ENCODE assay signal across 12 cellular contexts in the genomic region with DNA sequence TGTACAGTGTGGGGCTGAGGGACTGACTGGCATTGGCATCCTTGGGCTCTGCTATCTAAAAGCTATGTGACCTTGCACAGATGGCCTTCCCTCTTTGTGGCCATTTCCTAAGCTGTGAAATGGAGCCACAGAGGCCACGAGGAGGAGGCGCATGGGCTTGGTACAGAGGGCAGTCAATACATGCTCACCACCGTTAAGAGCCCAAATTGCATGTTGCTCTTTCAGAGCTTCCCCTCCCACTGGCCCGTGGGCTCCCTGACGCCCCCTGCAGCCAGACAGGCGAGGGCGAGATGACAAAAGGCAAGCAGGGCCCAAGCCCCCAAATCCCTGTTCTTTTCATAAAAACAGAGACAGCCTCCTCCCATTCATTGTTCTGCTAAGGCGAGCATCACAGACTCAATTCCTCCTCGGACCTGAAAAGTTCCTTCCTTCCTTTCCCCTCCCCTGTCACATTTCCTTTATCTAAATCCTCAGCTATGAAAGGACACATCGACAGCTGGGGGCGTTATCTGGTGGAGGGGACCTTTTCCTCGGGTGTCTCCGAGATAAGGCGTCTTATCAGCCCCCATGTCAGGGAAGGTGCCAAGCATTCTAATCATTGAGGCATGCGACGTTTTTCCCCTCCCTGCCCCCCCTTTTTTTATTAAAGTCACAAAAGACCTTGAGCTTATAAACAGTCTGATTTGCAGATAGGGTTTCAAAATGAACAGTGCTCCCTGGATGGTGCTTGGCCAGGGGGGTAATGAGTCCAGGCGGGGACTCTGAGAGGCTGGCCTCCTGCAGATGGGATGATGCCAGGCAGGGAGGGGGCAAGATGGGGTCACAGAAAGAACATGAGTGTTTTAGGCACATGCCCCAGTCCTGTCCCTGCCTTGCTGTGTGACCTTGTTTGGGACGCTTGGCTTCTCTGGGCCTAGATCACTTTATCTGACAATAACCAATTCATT. TPM values are rescaled to one million over a fixed set of nuclear protein-coding genes. Genes with fewer than 3 reads are reported as not detected.
DNase-seq lines count a peak whose midpoint lies in the region; ATAC-seq and TF ChIP-seq lines count a peak whose summit lies in the region.
"Had no signal": no experiment of that assay in that cellular context is flagged by ENCODE, and none has a peak within 500 bp of the region (broad histone marks: within the 10 kb centered on the region; RNA-seq: fewer than 3 reads in every experiment).

No MANE protein-coding gene starts in this region.

- 59 to 67% (median 61%) methylated on average over 18 of the region's 18 CpGs for WGBS in psoas muscle, 3 donors

- peaks cover 2% of the 10 kb centered on the region for H3K4me1 Mint-ChIP-seq in osteocyte (ENCODE audit: unreplicated experiment)
- H3K4me1 Mint-ChIP-seq: B cell had no signal

- H3K9me3 Mint-ChIP-seq in osteocyte (ENCODE audit: unreplicated experiment) = no peaks in the 10 kb centered on the region

- no peaks in the 10 kb centered on the region for H3K4me1 ChIP-seq in psoas muscle

- intact Hi-C loops in psoas muscle (cut with DNase I) = no loop called here

- DNase-seq in activated CD4-positive, CD25-positive, alpha-beta regulatory T cell treated with anti-CD3 and anti-CD28 coated beads, Interleukin-2, amount 50 U/mL, for 72 hours = peak; percentile 12
- DNase-seq in NCI-H2227 (lab: John Stamatoyannopoulos, UW; ENCODE audit: unreplicated experiment) (peak; percentile 58), fibroblast of pulmonary artery (ENCODE audit: low read depth) (no peak), psoas muscle (peak; percentile 12 to 39), medulla oblongata (ENCODE audit: extremely low spot score) (no peak), osteocyte (ENCODE audit: extremely low spot score, unreplicated experiment) (no peak)
- DNase-seq: mammary epithelial cell; NCI-H2171 treated with DMSO at 0.1 percent for 48 hours; stimulated activated CD4-positive, alpha-beta T cell treated with anti-CD3 and anti-CD28 coated beads, Interleukin-4, amount 100 ng/mL, for 4 hours had no signal

- H3K27ac Mint-ChIP-seq in osteocyte (ENCODE audit: unreplicated experiment) = no peak overlapping the region
- H3K27ac Mint-ChIP-seq: B cell had no signal

- peaks cover 7% of the 10 kb centered on the region for H3K27me3 Mint-ChIP-seq in osteocyte (ENCODE audit: unreplicated experiment)

- no peaks in the 10 kb centered on the region for H3K27me3 ChIP-seq in psoas muscle (ENCODE audit: insufficient read depth in 3 of 3, low read length in 2 of 3)

- no peaks in the 10 kb centered on the region for H3K36me3 ChIP-seq in psoas muscle (ENCODE audit: insufficient read depth in 1 of 2, low read depth in 1 of 2)

- peak; percentile 25 for TF ChIP-seq CTCF in fibroblast of pulmonary artery (IDR thresholded peaks at IDR 0.05; ENCODE audit: low read length, missing control alignments)
- TF ChIP-seq CTCF in psoas muscle (IDR thresholded peaks at IDR 0.05) = no peak
- TF ChIP-seq CTCF in osteocyte (IDR thresholded peaks at IDR 0.05) = no peak

- H3K36me3 Mint-ChIP-seq in osteocyte (ENCODE audit: unreplicated experiment) = no peaks in the 10 kb centered on the region

- no peak overlapping the region for H3K27ac ChIP-seq in psoas muscle

- no peaks in the 10 kb centered on the region for H3K9me3 ChIP-seq in psoas muscle

- H3K4me3 Mint-ChIP-seq in osteocyte (ENCODE audit: unreplicated experiment) = no peak overlapping the region
- H3K4me3 Mint-ChIP-seq: B cell had no signal

- no peak overlapping the region for H3K4me3 ChIP-seq in fibroblast of pulmonary artery (replicated peaks; ENCODE audit: low read depth, low read length)
- no peak overlapping the region for H3K4me3 ChIP-seq in psoas muscle

- ATAC-seq in activated CD4-positive, CD25-positive, alpha-beta regulatory T cell treated with anti-CD3 and anti-CD28 coated beads, Interleukin-2, amount 50 U/mL, for 24 hours = no peak
- ATAC-seq in psoas muscle = no peak
- no peak for ATAC-seq in HG03045 (IDR thresholded peaks at IDR 0.05; ENCODE audit: unreplicated experiment)

RNA-seq across cellular contexts. Expression of gene FAM222A, which starts 26.4 kb away (rescaled TPM):
- total RNA-seq in psoas muscle (1 to 10 TPM; 1.8 to 6.1 (median 5.5) TPM), osteocyte (1.2 and 1.5 TPM in 2 replicates)
- 10 to 100 TPM in 1 of 3 donors, 1 to 10 TPM in 1, under 1 TPM in 1; 0.59 to 15.8 (median 3.3) TPM for polyA plus RNA-seq in psoas muscle

Comparison
In these comparisons a context has a peak if more than half of its experiments do, and no peak if none do; other contexts are left out.
1. DNase-seq: peak in activated CD4-positive, CD25-positive, alpha-beta regulatory T cell treated with anti-CD3 and anti-CD28 coated beads, Interleukin-2, amount 50 U/mL, for 72 hours (single experiment), NCI-H2227 (single experiment) and psoas muscle (2 of 2); none in fibroblast of pulmonary artery (single experiment), medulla oblongata (single experiment) and osteocyte (single experiment).